3 cellular contexts compared by ENCODE assay signal in the genomic region with DNA sequence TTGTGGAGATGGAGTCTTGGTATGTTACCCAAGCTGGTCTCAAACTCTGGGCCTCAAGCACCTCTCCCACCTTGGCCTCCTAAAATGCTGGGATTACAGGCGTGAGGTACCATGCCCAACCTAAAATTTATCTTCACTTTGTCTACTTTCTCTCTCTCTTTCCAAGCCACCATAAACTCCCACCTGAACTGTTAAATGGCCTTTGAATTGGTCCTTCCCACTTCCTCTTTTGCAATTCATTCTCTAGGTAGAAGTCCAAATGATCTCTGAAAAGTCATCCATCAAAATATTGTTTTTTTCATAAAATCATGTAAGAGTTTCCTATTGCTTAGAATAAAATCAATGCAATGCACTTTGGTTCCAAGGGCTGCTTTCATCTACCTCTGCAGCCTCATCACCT.
A peak's percentile ranks its signal among the peaks of the same experiment; 100 is the strongest.
TF ChIP-seq lines count a peak whose summit lies in the region.

No MANE protein-coding gene starts in this region.

TF ChIP-seq in GM12891, 5 proteins besides CTCF, POLR2A, EP300 and RAD21:
- TF ChIP-seq SPI1 (IDR thresholded peaks at IDR 0.05; ENCODE audit: low read depth, low read length) (peak; percentile 72), TAF1 (IDR thresholded peaks at IDR 0.05; ENCODE audit: low read depth, low read length) (no peak)

TF ChIP-seq in GM12878, 131 proteins besides CTCF, POLR2A, EP300 and RAD21:
- TF ChIP-seq CBX5 (IDR thresholded peaks at IDR 0.05; ENCODE audit: low read depth), result no peak
- peak; percentile 35; the same call in 1 of the 2 replicates for TF ChIP-seq SPI1 (IDR thresholded peaks at IDR 0.05; ENCODE audit: borderline replicate concordance, insufficient read depth, low read depth, low read length)
- TF ChIP-seq STAT3 (IDR thresholded peaks at IDR 0.05; ENCODE audit: low read depth, low read length), result no peak

TF ChIP-seq in K562, 482 proteins besides CTCF, POLR2A, EP300 and RAD21:
- TF ChIP-seq SPI1 (IDR thresholded peaks at IDR 0.05; ENCODE audit: borderline replicate concordance, low read depth, low read length) (peak; percentile 64; the same call in 1 of the 2 replicates), CBX1 (IDR thresholded peaks at IDR 0.05; ENCODE audit: low read depth) (no peak)
